In the genomic region with DNA sequence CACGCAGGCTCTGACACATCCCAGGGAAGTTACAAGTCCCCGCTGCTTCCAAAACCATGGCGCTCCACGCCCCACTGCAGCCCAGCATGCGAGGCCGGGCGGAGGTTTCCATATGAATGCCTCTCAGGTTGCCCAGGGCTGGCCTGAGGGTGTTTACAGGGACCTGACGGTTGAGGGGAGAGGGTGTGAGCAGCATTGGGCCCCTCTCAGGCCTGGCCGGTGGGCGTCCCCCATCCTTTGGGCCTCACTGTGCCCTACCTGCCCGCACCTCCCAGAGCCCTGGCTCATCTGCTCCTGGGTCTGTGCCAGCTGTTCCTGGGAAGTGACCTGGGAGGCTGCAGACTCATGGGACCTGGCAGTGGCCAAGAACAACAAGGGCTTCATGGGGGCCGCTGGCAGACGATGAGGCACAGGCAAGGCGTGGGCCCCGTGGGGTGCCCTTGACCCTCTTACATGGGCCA, we compare ENCODE assay signal across 19 cellular contexts.
"Had no signal": no experiment of that assay in that cellular context is flagged by ENCODE, and none has a peak within 500 bp of the region (broad histone marks: within the 10 kb centered on the region; RNA-seq: fewer than 3 reads in every experiment).

No MANE protein-coding gene starts in this region.

- H3K4me3 Mint-ChIP-seq: activated CD4-positive, alpha-beta T cell treated with anti-CD3 and anti-CD28 coated beads for 36 hours; activated naive CD8-positive, alpha-beta T cell treated with anti-CD3 and anti-CD28 coated beads for 36 hours; naive B cell had no signal

- H3K4me1 ChIP-seq: heart left ventricle, sigmoid colon had no signal

- H3K27ac ChIP-seq: heart left ventricle, sigmoid colon had no signal

- H3K36me3 Mint-ChIP-seq: activated naive CD8-positive, alpha-beta T cell treated with anti-CD3 and anti-CD28 coated beads for 36 hours; naive B cell had no signal

- H3K27me3 ChIP-seq: heart left ventricle, sigmoid colon had no signal

- H3K27me3 Mint-ChIP-seq: activated CD4-positive, alpha-beta T cell treated with anti-CD3 and anti-CD28 coated beads for 36 hours; activated naive CD8-positive, alpha-beta T cell treated with anti-CD3 and anti-CD28 coated beads for 36 hours had no signal

- H3K4me1 Mint-ChIP-seq: activated CD4-positive, alpha-beta T cell treated with anti-CD3 and anti-CD28 coated beads for 36 hours; activated naive CD8-positive, alpha-beta T cell treated with anti-CD3 and anti-CD28 coated beads for 36 hours; naive B cell had no signal

- H3K27ac Mint-ChIP-seq: activated CD4-positive, alpha-beta T cell treated with anti-CD3 and anti-CD28 coated beads for 36 hours; activated naive CD8-positive, alpha-beta T cell treated with anti-CD3 and anti-CD28 coated beads for 36 hours; naive B cell had no signal

- ATAC-seq: activated CD4-positive, alpha-beta T cell treated with anti-CD3 and anti-CD28 coated beads for 36 hours; left colon; mucosa of descending colon; stimulated activated naive CD8-positive, alpha-beta T cell treated with anti-CD3 and anti-CD28 coated beads, Interleukin-15, Interleukin-2, amounts not matched to agents 100 U/mL and 50 U/mL, for 24 hours had no signal

- H3K4me2 ChIP-seq: smooth muscle cell had no signal

- H3K4me3 ChIP-seq: heart left ventricle, mucosa of descending colon, sigmoid colon, smooth muscle cell had no signal

- DNase-seq: activated CD4-positive, alpha-beta T cell treated with anti-CD3 and anti-CD28 coated beads for 36 hours; activated CD4-positive, alpha-beta T cell treated with anti-CD3 and anti-CD28 coated beads, Interleukin-2, amount 50 U/mL, for 48 hours; activated naive CD4-positive, alpha-beta T cell treated with Interleukin-2 at 50 U/mL for 16 hours; activated naive CD8-positive, alpha-beta T cell treated with anti-CD3 and anti-CD28 coated beads for 36 hours; activated T-cell treated with anti-CD3 and anti-CD28 coated beads, Interleukin-2, amount 50 U/mL, for 48 hours; cortex of kidney; effector CD4-positive, alpha-beta T cell; heart left ventricle; islet precursor cell; left colon; mesendoderm; mucosa of descending colon; naive B cell; occipital lobe; stimulated activated CD4-positive, alpha-beta T cell treated with anti-CD3 and anti-CD28 coated beads, Interleukin-4, amount 100 ng/mL, for 1 hour; stimulated activated naive CD8-positive, alpha-beta T cell treated with anti-CD3 and anti-CD28 coated beads, Interleukin-15, Interleukin-2, amounts not matched to agents 100 U/mL and 50 U/mL, for 24 hours; T-helper 9 cell had no signal

- H3K36me3 ChIP-seq: heart left ventricle, sigmoid colon had no signal

- H3K9me3 ChIP-seq: mucosa of descending colon, sigmoid colon had no signal
